In genomic region chr1:16012590-16013219, GRCh38 we compare ENCODE assay signal across 9 cellular contexts. TPM values are rescaled to one million over a fixed set of nuclear protein-coding genes. Genes with fewer than 3 reads are reported as not detected.
DNase-seq lines count a peak whose midpoint lies in the region; ATAC-seq and TF ChIP-seq lines count a peak whose summit lies in the region.
"Had no signal": no experiment of that assay in that cellular context is flagged by ENCODE, and none has a peak within 500 bp of the region (broad histone marks: within the 10 kb centered on the region; RNA-seq: fewer than 3 reads in every experiment).

No MANE protein-coding gene starts in this region.

- peaks cover 0 to 5% (median 0%) of the 10 kb centered on the region in 9 donors for H3K27me3 ChIP-seq in heart left ventricle

- no peaks in the 10 kb centered on the region for H3K36me3 Mint-ChIP-seq in activated T-cell treated with anti-CD3 and anti-CD28 coated beads, Interleukin-2, amount 50 U/mL, for 4 hours (ENCODE audit: insufficient read depth)
- H3K36me3 Mint-ChIP-seq in progenitor cell of endocrine pancreas (ENCODE audit: insufficient read depth): no peaks in the 10 kb centered on the region

- H3K4me1 Mint-ChIP-seq in activated T-cell treated with anti-CD3 and anti-CD28 coated beads, Interleukin-2, amount 50 U/mL, for 4 hours (ENCODE audit: low read depth): peaks cover 9% of the 10 kb centered on the region
- peaks cover 13% of the 10 kb centered on the region for H3K4me1 Mint-ChIP-seq in progenitor cell of endocrine pancreas (ENCODE audit: low read depth)

- H3K27ac Mint-ChIP-seq in progenitor cell of endocrine pancreas: no peak overlapping the region

- H3K9me3 ChIP-seq in heart left ventricle: no peaks in the 10 kb centered on the region

- H3K27me3 Mint-ChIP-seq in activated T-cell treated with anti-CD3 and anti-CD28 coated beads, Interleukin-2, amount 50 U/mL, for 4 hours (ENCODE audit: low read depth): peaks cover 21% of the 10 kb centered on the region
- no peaks in the 10 kb centered on the region for H3K27me3 Mint-ChIP-seq in progenitor cell of endocrine pancreas

- TF ChIP-seq POLR2A in heart left ventricle (IDR thresholded peaks at IDR 0.05): no peak

- H3K4me3 ChIP-seq in heart left ventricle: peak overlapping the region in 11 of 12 donors; percentile 7 to 70 (median 36)

- H3K4me3 Mint-ChIP-seq in activated T-cell treated with anti-CD3 and anti-CD28 coated beads, Interleukin-2, amount 50 U/mL, for 4 hours: no peak overlapping the region
- peak overlapping the region; percentile 41 for H3K4me3 Mint-ChIP-seq in progenitor cell of endocrine pancreas (ENCODE audit: low read depth)

- TF ChIP-seq CTCF in GM10266 (IDR thresholded peaks at IDR 0.05; ENCODE audit: control insufficient read depth, insufficient read depth, low read depth, missing control alignments) (peak; percentile 2), heart left ventricle (IDR thresholded peaks at IDR 0.05) (peak in 2 of 12 donors; percentile 8 to 11), progenitor cell of endocrine pancreas (IDR thresholded peaks at IDR 0.05; ENCODE audit: unreplicated experiment) (no peak)

- intact Hi-C loops in heart left ventricle (cut with DNase I): no loop called here

- H3K4me1 ChIP-seq in heart left ventricle: peaks cover 0 to 38% (median 21%) of the 10 kb centered on the region in 12 donors

- H3K27ac ChIP-seq in heart left ventricle: peak overlapping the region; percentile 88 to 99 (median 97)

- DNase-seq in GM10266 (ENCODE audit: extremely low spot score) (peak; percentile 79), NCI-H1105 (lab: John Stamatoyannopoulos, UW) (peak; percentile 16), heart left ventricle (peak; percentile 81 to 90 (median 86)), progenitor cell of endocrine pancreas (ENCODE audit: low spot score, unreplicated experiment) (peak; percentile 47), NCI-H2107 treated with DMSO at 0.1 percent for 48 hours (lab: John Stamatoyannopoulos, UW; ENCODE audit: unreplicated experiment) (no peak)
- DNase-seq in activated T-cell treated with anti-CD3 and anti-CD28 coated beads, Interleukin-2, amount 50 U/mL, for 4 hours: peak; percentile 18

- peaks cover 0 to 10% (median 0%) of the 10 kb centered on the region in 9 donors for H3K36me3 ChIP-seq in heart left ventricle

- ATAC-seq in activated T-cell treated with anti-CD3 and anti-CD28 coated beads, Interleukin-2, amount 50 U/mL, for 4 hours: peak; percentile 23 to 49
- ATAC-seq in heart left ventricle: peak; percentile 16 to 53 (median 37)
- no peak for ATAC-seq in HG03342 (IDR thresholded peaks at IDR 0.05; ENCODE audit: unreplicated experiment)
- ATAC-seq in HG02763 (IDR thresholded peaks at IDR 0.05; ENCODE audit: unreplicated experiment): no peak

- H3K9me3 Mint-ChIP-seq in activated T-cell treated with anti-CD3 and anti-CD28 coated beads, Interleukin-2, amount 50 U/mL, for 4 hours: no peaks in the 10 kb centered on the region
- no peaks in the 10 kb centered on the region for H3K9me3 Mint-ChIP-seq in progenitor cell of endocrine pancreas (ENCODE audit: low read depth)

- 4 to 19% (median 8%) methylated on average over 9 to 36 of the region's 36 CpGs for WGBS in heart left ventricle, 4 donors

RNA-seq across cellular contexts. Expression of gene HSPB7, which starts 5.1 kb away (rescaled TPM):
- total RNA-seq in activated T-cell treated with anti-CD3 and anti-CD28 coated beads, Interleukin-2, amount 50 U/mL, for 4 hours: under 1 TPM; 0.16 to 0.43 (median 0.24) TPM
- over 10,000 TPM in 1 of 9 donors, 1,000 to 10,000 TPM in 8; 2,598 to 10,910 (median 4,655) TPM for total RNA-seq in heart left ventricle
- 1,000 to 10,000 TPM; 7,048 to 8,299 TPM for polyA plus RNA-seq in heart left ventricle
- not detected in 2 replicates for total RNA-seq in progenitor cell of endocrine pancreas

RNA-seq across cellular contexts. Expression of gene SRARP, which starts 8.7 kb away (rescaled TPM):
- total RNA-seq in activated T-cell treated with anti-CD3 and anti-CD28 coated beads, Interleukin-2, amount 50 U/mL, for 4 hours: not detected
- total RNA-seq in heart left ventricle (1 to 10 TPM in 1 of 9 donors, under 1 TPM in 7, not detected in 1; 0.08 to 1.7 (median 0.21) TPM), progenitor cell of endocrine pancreas (not detected in 2 replicates)
- polyA plus RNA-seq in heart left ventricle: 1 to 10 TPM in 1 of 2 donors, under 1 TPM in 1; 0.32 to 1.1 TPM
- total RNA-seq: subcutaneous adipose tissue had no signal

RNA-seq across cellular contexts. Expression of gene CLCNKA, which starts 9.1 kb away (rescaled TPM):
- not detected for total RNA-seq in activated T-cell treated with anti-CD3 and anti-CD28 coated beads, Interleukin-2, amount 50 U/mL, for 4 hours
- 1 to 10 TPM in 1 of 9 donors, under 1 TPM in 6, not detected in 2; 0.25 to 1.1 (median 0.53) TPM for total RNA-seq in heart left ventricle
- under 1 TPM; 0.25 to 0.95 TPM for polyA plus RNA-seq in heart left ventricle
- 2.2 and 2.4 TPM in 2 replicates for total RNA-seq in progenitor cell of endocrine pancreas

RNA-seq across cellular contexts. Expression of gene CLCNKB, which starts 30.9 kb away (rescaled TPM):
- not detected for total RNA-seq in activated T-cell treated with anti-CD3 and anti-CD28 coated beads, Interleukin-2, amount 50 U/mL, for 4 hours
- 1 to 10 TPM in 8 of 9 donors, under 1 TPM in 1; 0.51 to 2.7 (median 1.8) TPM for total RNA-seq in heart left ventricle
- 1 to 10 TPM in 1 of 2 donors, under 1 TPM in 1; 0.50 to 1.5 TPM for polyA plus RNA-seq in heart left ventricle
- 1.5 and 2.3 TPM in 2 replicates for total RNA-seq in progenitor cell of endocrine pancreas

RNA-seq across cellular contexts. Expression of gene ZBTB17, which starts 36.8 kb away (rescaled TPM):
- 10 to 100 TPM; 74.2 to 86.9 (median 81.1) TPM for total RNA-seq in activated T-cell treated with anti-CD3 and anti-CD28 coated beads, Interleukin-2, amount 50 U/mL, for 4 hours
- total RNA-seq in heart left ventricle (10 to 100 TPM; 14.5 to 29.2 (median 20.7) TPM), progenitor cell of endocrine pancreas (52.6 and 57.7 TPM in 2 replicates)
- 10 to 100 TPM; 26.5 to 28.2 TPM for polyA plus RNA-seq in heart left ventricle

Comparison
In these comparisons a context has a peak if more than half of its experiments do, and no peak if none do; other contexts are left out.
1. ATAC-seq: peak in activated T-cell treated with anti-CD3 and anti-CD28 coated beads, Interleukin-2, amount 50 U/mL, for 4 hours (2 of 2) and heart left ventricle (4 of 4); none in HG03342 (single experiment) and HG02763 (single experiment).
2. RNA of gene HSPB7, which starts 5.1 kb away (total RNA-seq): 2,598 to 10,910 TPM in heart left ventricle; 0.16 to 0.43 TPM in activated T-cell treated with anti-CD3 and anti-CD28 coated beads, Interleukin-2, amount 50 U/mL, for 4 hours and not detected in progenitor cell of endocrine pancreas; every median in the first group is over 1,000 times any median in the second.